Comparison of ENCODE assay signal across 10 cellular contexts in the genomic region with DNA sequence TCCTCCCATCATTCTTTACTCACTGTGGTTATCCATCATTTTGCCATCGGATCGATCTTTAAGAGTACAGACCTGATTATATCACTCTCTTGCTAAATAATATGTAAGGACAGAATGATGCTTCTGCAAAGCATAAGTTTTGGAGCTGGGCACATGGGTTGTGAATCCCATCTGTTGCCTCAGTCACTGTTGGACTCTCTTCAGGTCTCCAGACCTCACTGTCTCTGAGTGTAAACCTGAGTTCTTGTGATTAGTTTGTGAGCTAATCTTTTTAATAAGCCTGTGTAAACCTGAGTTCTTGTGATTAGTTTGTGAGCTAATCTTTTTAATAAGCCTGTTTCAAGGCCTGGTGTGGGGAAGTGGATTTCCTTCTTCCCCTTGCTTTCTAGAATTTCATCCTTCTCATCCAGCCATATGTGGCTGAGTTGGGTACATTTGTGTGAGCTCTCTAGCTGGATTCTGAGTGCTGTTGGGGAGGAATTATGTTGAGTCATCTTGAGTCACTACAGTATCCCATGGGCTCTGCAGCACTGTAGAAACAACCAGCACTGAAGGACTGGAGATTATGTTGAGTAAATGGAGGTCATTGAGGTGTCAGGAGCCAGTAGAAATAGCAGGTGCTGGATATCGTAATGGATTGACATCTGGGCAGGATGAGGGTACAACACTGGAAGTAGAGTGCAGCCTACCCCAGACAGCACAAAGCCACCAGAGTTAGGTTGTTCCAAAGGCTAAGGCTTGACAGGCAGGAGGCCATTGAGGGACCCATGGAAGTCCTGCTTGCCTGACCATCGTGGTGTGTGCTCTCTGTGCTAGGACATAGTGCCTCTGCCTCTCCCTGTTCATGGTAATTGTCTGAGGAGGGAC. TPM values are rescaled to one million over a fixed set of nuclear protein-coding genes. Genes with fewer than 3 reads are reported as not detected.
DNase-seq lines count a peak whose midpoint lies in the region; ATAC-seq, FAIRE-seq and TF ChIP-seq lines count a peak whose summit lies in the region.
"Had no signal": no experiment of that assay in that cellular context is flagged by ENCODE, and none has a peak within 500 bp of the region (broad histone marks: within the 10 kb centered on the region; RNA-seq: fewer than 3 reads in every experiment).

No MANE protein-coding gene starts in this region.

- peaks cover 47% of the 10 kb centered on the region for H3K36me3 Mint-ChIP-seq in endodermal cell (ENCODE audit: low read depth)
- peaks cover 73% of the 10 kb centered on the region for H3K36me3 Mint-ChIP-seq in CD8-positive, alpha-beta T cell

- H3K27ac Mint-ChIP-seq in endodermal cell = peak overlapping the region; percentile 61
- no peak overlapping the region for H3K27ac Mint-ChIP-seq in CD8-positive, alpha-beta T cell
- H3K27ac Mint-ChIP-seq: nephron; T-helper 1 cell treated with Interleukin-12 subunit alpha and Interleukin-12 subunit beta and Interleukin-4 antibody, amounts not matched to agents 30 μg/mL and 1 μg/mL, for 36 hours had no signal

- CTCF ChIA-PET in CD8-positive, alpha-beta T cell (lab: Charles Lee) = no interaction called here

- H3K4me3 ChIP-seq in endodermal cell (ENCODE audit: low read length) (peak overlapping the region; percentile 5), pancreas (no peak overlapping the region)
- H3K4me3 ChIP-seq in CD8-positive, alpha-beta T cell (ENCODE audit: low read depth, low read length) = no peak overlapping the region

- no peaks in the 10 kb centered on the region for H3K27me3 Mint-ChIP-seq in endodermal cell (ENCODE audit: insufficient read depth)
- no peaks in the 10 kb centered on the region for H3K27me3 Mint-ChIP-seq in CD8-positive, alpha-beta T cell (ENCODE audit: low read depth)

- DNase-seq in ELR (ENCODE audit: low read depth) (peak; percentile 96), OCI-M1 (lab: John Stamatoyannopoulos, UW) (peak; percentile 73), endodermal cell (no peak), pancreas (no peak), NCI-H69 (lab: John Stamatoyannopoulos, UW) (no peak), GM12892 (ENCODE audit: insufficient read length) (no peak)
- no peak for DNase-seq in CD8-positive, alpha-beta T cell

- H3K9me3 ChIP-seq in endodermal cell (ENCODE audit: control insufficient read depth, low read length) (no peaks in the 10 kb centered on the region), pancreas (no peaks in the 10 kb centered on the region)
- no peaks in the 10 kb centered on the region for H3K9me3 ChIP-seq in CD8-positive, alpha-beta T cell (ENCODE audit: low read length)

- H3K27ac ChIP-seq in endodermal cell (ENCODE audit: low read depth, low read length) (no peak overlapping the region), pancreas (no peak overlapping the region)
- no peak overlapping the region for H3K27ac ChIP-seq in CD8-positive, alpha-beta T cell (ENCODE audit: low read depth, low read length)

- TF ChIP-seq CTCF in endodermal cell (conservative IDR thresholded peaks at IDR 0.05) (no peak), pancreas (IDR thresholded peaks at IDR 0.05) (no peak)
- no peak for TF ChIP-seq CTCF in CD8-positive, alpha-beta T cell (IDR thresholded peaks at IDR 0.05)

- H3K27me3 ChIP-seq in endodermal cell (ENCODE audit: control insufficient read depth, insufficient read depth, low read length, poor library complexity, severe bottlenecking) (no peaks in the 10 kb centered on the region), pancreas (no peaks in the 10 kb centered on the region)
- no peaks in the 10 kb centered on the region for H3K27me3 ChIP-seq in CD8-positive, alpha-beta T cell (ENCODE audit: insufficient read depth, low read length)

- no peak for TF ChIP-seq POLR2A in GM12892 (IDR thresholded peaks at IDR 0.05; ENCODE audit: low read depth, low read length)

- 95 to 100% methylated on average over 4 of the region's 4 CpGs for WGBS in endodermal cell (ENCODE audit: insufficient coverage in 1 of 2, insufficient read length in 1 of 2), 2 experiments
- 71 to 76% methylated on average over 4 of the region's 4 CpGs for WGBS in pancreas, 2 donors

- H3K36me3 ChIP-seq in endodermal cell (ENCODE audit: control insufficient read depth, insufficient read depth, low read length) = peaks cover 44% of the 10 kb centered on the region
- H3K36me3 ChIP-seq in pancreas = peaks cover 0 to 12% (median 0%) of the 10 kb centered on the region in 3 donors
- peaks cover 33% of the 10 kb centered on the region for H3K36me3 ChIP-seq in CD8-positive, alpha-beta T cell (ENCODE audit: insufficient read depth, low read length)

- H3K4me1 Mint-ChIP-seq in endodermal cell = peaks cover 6% of the 10 kb centered on the region
- H3K4me1 Mint-ChIP-seq in CD8-positive, alpha-beta T cell (ENCODE audit: low read depth) = peaks cover 15% of the 10 kb centered on the region
- H3K4me1 Mint-ChIP-seq: nephron had no signal

- no peak overlapping the region for H3K4me3 Mint-ChIP-seq in endodermal cell
- no peak overlapping the region for H3K4me3 Mint-ChIP-seq in CD8-positive, alpha-beta T cell
- H3K4me3 Mint-ChIP-seq: nephron; T-helper 1 cell treated with Interleukin-12 subunit alpha and Interleukin-12 subunit beta and Interleukin-4 antibody, amounts not matched to agents 30 μg/mL and 1 μg/mL, for 36 hours had no signal

- peak in 3 of 4 donors; percentile 61 to 68 (median 67) for ATAC-seq in pancreas
- no peak for ATAC-seq in CD8-positive, alpha-beta T cell
- no peak for ATAC-seq in HG03045 (IDR thresholded peaks at IDR 0.05; ENCODE audit: unreplicated experiment)

- FAIRE-seq in pancreas (lab: Jason Lieb, UNC) = no peak
- no peak for FAIRE-seq in GM12892 (lab: Jason Lieb, UNC)

- no peak overlapping the region for H3K9ac ChIP-seq in endodermal cell (ENCODE audit: extremely low read depth, low read length, poor library complexity, severe bottlenecking)

- peaks cover 10% of the 10 kb centered on the region for H3K4me1 ChIP-seq in endodermal cell (ENCODE audit: control insufficient read depth, insufficient read depth, low read length)
- H3K4me1 ChIP-seq in pancreas = no peaks in the 10 kb centered on the region
- H3K4me1 ChIP-seq in CD8-positive, alpha-beta T cell (ENCODE audit: insufficient read depth, low read length) = no peaks in the 10 kb centered on the region

- intact Hi-C loops in pancreas (cut with DNase I) = no loop called here
- intact Hi-C loops in CD8-positive, alpha-beta T cell (cut with DNase I, micrococcal nuclease) = loop anchor here in 1 of 2 experiments (2.0 kb wide), 1 partner anchor 57 kb away; no protein-coding TSS in a partner anchor

- POLR2A ChIA-PET in CD8-positive, alpha-beta T cell (lab: Charles Lee) = interaction anchor here (0.6 kb wide), 1 partner anchor 21 kb away, joined by 3 read pairs; no protein-coding TSS in a partner anchor

- H3K9me3 Mint-ChIP-seq in endodermal cell = no peaks in the 10 kb centered on the region
- no peaks in the 10 kb centered on the region for H3K9me3 Mint-ChIP-seq in CD8-positive, alpha-beta T cell
- H3K9me3 Mint-ChIP-seq: nephron; T-helper 1 cell treated with Interleukin-12 subunit alpha and Interleukin-12 subunit beta and Interleukin-4 antibody, amounts not matched to agents 30 μg/mL and 1 μg/mL, for 36 hours had no signal

RNA-seq across cellular contexts. Expression of a gene that starts 52.4 kb away (rescaled TPM):
- total RNA-seq in endodermal cell (10 to 100 TPM; 56.3 to 59.5 TPM), pancreas (10 to 100 TPM; 24.2 to 43.6 (median 36.5) TPM)
- polyA plus RNA-seq in endodermal cell (2013, experiment 1 of 2) = 61.7 TPM
- polyA plus RNA-seq in endodermal cell (2013, experiment 2 of 2) = 57.4 TPM
- 100 to 1,000 TPM; 103 to 224 TPM for polyA plus RNA-seq in pancreas
- total RNA-seq in CD8-positive, alpha-beta T cell = 100 to 1,000 TPM in 1 of 2 experiments, 10 to 100 TPM in 1; 94.8 to 100 TPM
- 2.6 TPM for polyA plus RNA-seq in GM12892 (2012; ENCODE audit: missing spikeins)

Comparison
In these comparisons a context has a peak if more than half of its experiments do, and no peak if none do; other contexts are left out.
1. DNase-seq: peak in ELR (single experiment) and OCI-M1 (single experiment); none in endodermal cell (single experiment), pancreas (0 of 6), CD8-positive, alpha-beta T cell (0 of 7), NCI-H69 (single experiment) and GM12892 (single experiment).
2. ATAC-seq: peak in pancreas (3 of 4); none in CD8-positive, alpha-beta T cell (single experiment) and HG03045 (single experiment).